ENCODE assay signal across 8 cellular contexts in the genomic region with DNA sequence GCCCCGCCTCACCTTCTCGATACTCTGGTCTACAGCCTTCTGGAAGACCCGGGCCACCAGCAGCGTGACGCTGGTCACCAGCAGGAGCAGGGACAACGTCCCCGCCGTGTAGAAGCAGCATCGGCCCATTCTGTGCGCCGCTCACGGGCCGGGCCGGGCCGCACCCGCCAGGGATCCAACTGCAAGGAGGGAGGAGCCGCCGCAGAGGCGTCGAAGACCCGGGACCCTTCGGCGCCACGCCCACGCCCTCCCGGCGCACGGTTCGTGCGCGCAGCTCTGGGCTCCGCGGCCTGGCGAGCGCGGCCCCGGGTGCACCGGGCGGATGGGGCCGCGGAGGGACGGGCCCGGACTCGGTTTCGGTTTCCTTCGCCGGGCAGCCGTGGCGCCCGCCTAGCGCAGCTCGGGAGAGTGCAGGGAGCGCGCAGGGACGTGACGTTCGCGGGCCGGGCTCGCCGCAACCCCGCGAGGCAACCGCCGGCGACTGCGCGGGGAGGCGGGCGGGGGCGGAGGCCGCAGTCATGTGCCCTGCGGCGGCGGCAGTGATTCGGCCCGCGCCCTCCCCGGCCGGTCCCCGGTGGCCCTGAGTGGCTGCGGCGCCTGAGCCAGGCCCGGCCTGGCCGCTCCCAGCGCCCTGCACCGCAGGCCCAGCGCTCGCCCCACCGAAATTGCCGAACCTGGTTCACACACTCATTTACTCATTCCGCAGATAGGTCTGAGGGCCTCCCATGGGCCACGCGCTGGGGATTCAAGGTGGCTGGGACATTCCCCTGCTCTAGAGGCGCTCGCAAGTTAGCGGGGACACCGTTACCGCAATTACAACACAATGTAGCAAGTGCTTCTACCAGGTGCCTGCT. TPM values are rescaled to one million over a fixed set of nuclear protein-coding genes. Genes with fewer than 3 reads are reported as not detected.
A peak's percentile ranks its signal among the peaks of the same experiment; 100 is the strongest.
DNase-seq lines count a peak whose midpoint lies in the region; ATAC-seq and TF ChIP-seq lines count a peak whose summit lies in the region.

A gene with protein sequence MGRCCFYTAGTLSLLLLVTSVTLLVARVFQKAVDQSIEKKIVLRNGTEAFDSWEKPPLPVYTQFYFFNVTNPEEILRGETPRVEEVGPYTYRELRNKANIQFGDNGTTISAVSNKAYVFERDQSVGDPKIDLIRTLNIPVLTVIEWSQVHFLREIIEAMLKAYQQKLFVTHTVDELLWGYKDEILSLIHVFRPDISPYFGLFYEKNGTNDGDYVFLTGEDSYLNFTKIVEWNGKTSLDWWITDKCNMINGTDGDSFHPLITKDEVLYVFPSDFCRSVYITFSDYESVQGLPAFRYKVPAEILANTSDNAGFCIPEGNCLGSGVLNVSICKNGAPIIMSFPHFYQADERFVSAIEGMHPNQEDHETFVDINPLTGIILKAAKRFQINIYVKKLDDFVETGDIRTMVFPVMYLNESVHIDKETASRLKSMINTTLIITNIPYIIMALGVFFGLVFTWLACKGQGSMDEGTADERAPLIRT (minus strand): TSS at position 410 of the 854 bp plus-strand sequence. CDS start 281 bp downstream, at position 129.

- intact Hi-C loops in activated CD8-positive, alpha-beta T cell treated with anti-CD3 and anti-CD28 coated beads for 36 hours (cut with micrococcal nuclease): no loop called here

- DNase-seq in C1 segment of cervical spinal cord (lab: John Stamatoyannopoulos, UW) (peak; percentile 44 to 93 (median 86)), NCI-H748 (lab: John Stamatoyannopoulos, UW; ENCODE audit: unreplicated experiment) (peak; percentile 84), medulla oblongata (ENCODE audit: extremely low spot score) (peak; percentile 92)
- peak; percentile 82 for DNase-seq in activated CD8-positive, alpha-beta T cell treated with anti-CD3 and anti-CD28 coated beads for 36 hours
- peak; percentile 64 for DNase-seq in effector CD8-positive, alpha-beta T cell (lab: John Stamatoyannopoulos, UW)
- DNase-seq in stimulated activated CD8-positive, alpha-beta memory T cell treated with anti-CD3 and anti-CD28 coated beads, Interleukin-12 subunit alpha, Interleukin-12 subunit beta, amount 100 ng/mL, for 4 hours (ENCODE audit: low read depth): peak; percentile 65

- H3K9me3 Mint-ChIP-seq in activated CD8-positive, alpha-beta T cell treated with anti-CD3 and anti-CD28 coated beads for 36 hours: no peaks in the 10 kb centered on the region

- peak; percentile 79 for ATAC-seq in HG03354 (IDR thresholded peaks at IDR 0.05; ENCODE audit: poor library complexity, severe bottlenecking, unreplicated experiment)
- ATAC-seq in activated CD8-positive, alpha-beta T cell treated with anti-CD3 and anti-CD28 coated beads for 36 hours: peak; percentile 77

- peak within 1 kb of the TSS; percentile 90 for H3K27ac Mint-ChIP-seq in activated CD8-positive, alpha-beta T cell treated with anti-CD3 and anti-CD28 coated beads for 36 hours

- TF ChIP-seq CTCF in activated CD8-positive, alpha-beta T cell treated with anti-CD3 and anti-CD28 coated beads for 36 hours (IDR thresholded peaks at IDR 0.05): no peak

- H3K4me3 Mint-ChIP-seq in activated CD8-positive, alpha-beta T cell treated with anti-CD3 and anti-CD28 coated beads for 36 hours: peak within 1 kb of the TSS; percentile 83

- CTCF ChIA-PET in activated CD8-positive, alpha-beta T cell treated with anti-CD3 and anti-CD28 coated beads for 36 hours (lab: Charles Lee): interaction anchor here (1.2 to 4.1 kb wide), 3 partner anchors 34 to 218 kb away, joined by 3 to 20 read pairs (median 3); no protein-coding TSS in a partner anchor

- H3K36me3 Mint-ChIP-seq in activated CD8-positive, alpha-beta T cell treated with anti-CD3 and anti-CD28 coated beads for 36 hours (ENCODE audit: low read depth): peaks cover 2% of the 10 kb centered on the region

- TF ChIP-seq POLR2A in GM19099 (IDR thresholded peaks at IDR 0.05; ENCODE audit: extremely low read depth, insufficient read length, low read depth): peak; percentile 63

- H3K4me1 Mint-ChIP-seq in activated CD8-positive, alpha-beta T cell treated with anti-CD3 and anti-CD28 coated beads for 36 hours (ENCODE audit: low read depth): peaks cover 31% of the 10 kb centered on the region

- POLR2A ChIA-PET in activated CD8-positive, alpha-beta T cell treated with anti-CD3 and anti-CD28 coated beads for 36 hours (lab: Charles Lee): interaction anchor here (1.0 to 1.1 kb wide), 2 partner anchors 16 to 39 kb away, joined by 3 read pairs; no protein-coding TSS in a partner anchor

- H3K27me3 Mint-ChIP-seq in activated CD8-positive, alpha-beta T cell treated with anti-CD3 and anti-CD28 coated beads for 36 hours: no peaks in the 10 kb centered on the region

RNA-seq across cellular contexts. Expression of the gene that starts here (rescaled TPM):
- total RNA-seq in activated CD8-positive, alpha-beta T cell treated with anti-CD3 and anti-CD28 coated beads for 36 hours: 1 to 10 TPM; 2.6 to 3.1 TPM

Comparison
In these comparisons a context has a peak if more than half of its experiments do, and no peak if none do; other contexts are left out.
1. Peak in every context shown above with its lines: DNase-seq and ATAC-seq.